In the genomic region with DNA sequence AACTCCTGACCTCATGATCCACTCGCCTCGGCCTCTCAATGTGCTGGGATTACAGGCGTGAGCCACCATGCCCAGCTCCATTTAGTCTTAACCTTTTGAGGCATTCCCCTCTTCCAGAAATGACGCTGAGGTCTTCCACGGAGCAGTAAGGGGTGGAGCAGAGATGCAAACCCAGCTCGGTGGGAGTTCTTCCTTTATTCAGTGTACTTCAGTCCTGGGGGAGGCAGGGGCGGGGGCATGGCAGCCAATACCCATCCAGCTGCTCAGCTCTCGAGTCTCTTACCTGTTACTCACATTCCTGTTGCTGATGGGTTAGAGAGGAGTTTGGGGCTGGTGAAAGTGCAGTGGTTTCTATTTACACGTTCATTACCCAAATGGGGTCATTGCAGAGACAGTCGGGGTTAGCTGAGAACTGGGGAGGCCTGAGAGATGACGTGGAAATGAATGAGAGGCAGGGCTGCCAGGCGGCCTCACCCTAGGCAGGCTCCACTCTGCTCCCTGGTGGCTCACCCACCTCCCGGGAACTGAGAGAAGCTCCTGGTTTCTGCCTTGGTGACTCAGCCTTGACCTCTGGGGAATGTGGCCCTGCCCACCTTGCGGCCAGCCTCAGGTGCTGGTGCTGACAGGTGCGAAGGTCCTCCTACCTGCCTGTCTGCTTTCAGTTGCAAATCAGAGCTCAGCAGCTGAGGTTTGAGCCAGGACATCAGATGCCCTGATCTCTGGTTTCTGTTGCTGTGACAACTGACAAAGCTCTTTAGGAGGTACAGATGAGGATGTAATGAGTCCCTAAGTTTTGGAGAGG, we compare ENCODE assay signal across 9 cellular contexts. TPM values are rescaled to one million over a fixed set of nuclear protein-coding genes. Genes with fewer than 3 reads are reported as not detected.
DNase-seq lines count a peak whose midpoint lies in the region; ATAC-seq, FAIRE-seq and TF ChIP-seq lines count a peak whose summit lies in the region.
"Had no signal": no experiment of that assay in that cellular context is flagged by ENCODE, and none has a peak within 500 bp of the region (broad histone marks: within the 10 kb centered on the region; RNA-seq: fewer than 3 reads in every experiment).

No MANE protein-coding gene starts in this region.

- peaks cover 0 to 82% (median 10%) of the 10 kb centered on the region in 11 experiments; a peak in 9 of 22 replicates for H4K20me1 ChIP-seq in BLaER1 treated with 17β-estradiol and CSF1 and Interleukin-3, amounts not matched to agents 10 nM and 100 nM

- intact Hi-C loops in lower lobe of right lung (cut with DNase I): no loop called here

- H3K9ac ChIP-seq in BLaER1 treated with 17β-estradiol and CSF1 and Interleukin-3, amounts not matched to agents 10 nM and 100 nM: peak overlapping the region in 10 of 11 experiments; percentile 8 to 71 (median 36); a peak in 15 of 22 replicates
- peak overlapping the region; percentile 34 for H3K9ac ChIP-seq in HUES6 (ENCODE audit: low read length)

- ATAC-seq in lower lobe of right lung (peak; percentile 93 to 95), GM21447 (IDR thresholded peaks at IDR 0.05; ENCODE audit: unreplicated experiment) (no peak)

- peaks cover 18 to 83% (median 36%) of the 10 kb centered on the region in 10 experiments for H3K4me1 ChIP-seq in BLaER1 treated with 17β-estradiol and CSF1 and Interleukin-3, amounts not matched to agents 10 nM and 100 nM
- H3K4me1 ChIP-seq in HUES6 (ENCODE audit: control insufficient read depth, insufficient read depth, low read length) (peaks cover 21% of the 10 kb centered on the region), lower lobe of right lung (peaks cover 41% of the 10 kb centered on the region)

- H3K9me3 ChIP-seq in BLaER1 treated with 17β-estradiol and CSF1 and Interleukin-3, amounts not matched to agents 10 nM and 100 nM (replicated peaks in 1 of 11): no peaks in the 10 kb centered on the region
- H3K9me3 ChIP-seq in HUES6 (ENCODE audit: control insufficient read depth, insufficient read depth, low read depth, low read length) (no peaks in the 10 kb centered on the region), lower lobe of right lung (no peaks in the 10 kb centered on the region)
- H3K9me3 ChIP-seq: thoracic aorta had no signal

- peak overlapping the region; percentile 44 to 94 (median 77) for H3K4me2 ChIP-seq in BLaER1 treated with 17β-estradiol and CSF1 and Interleukin-3, amounts not matched to agents 10 nM and 100 nM

- DNase-seq in bronchial epithelial cell (ENCODE audit: low read depth) (peak; percentile 94), lower lobe of right lung (peak; percentile 84), NOMO-1 (lab: John Stamatoyannopoulos, UW; ENCODE audit: unreplicated experiment in 2 of 2) (no peak), foreskin melanocyte (no peak), DMS 273 treated with DMSO at 0.1 percent for 48 hours (lab: John Stamatoyannopoulos, UW) (no peak)

- peak; percentile 97 for FAIRE-seq in bronchial epithelial cell (lab: Jason Lieb, UNC)

- H3K36me3 ChIP-seq in BLaER1 treated with 17β-estradiol and CSF1 and Interleukin-3, amounts not matched to agents 10 nM and 100 nM: peaks cover 43 to 88% (median 64%) of the 10 kb centered on the region in 11 experiments
- H3K36me3 ChIP-seq in HUES6 (ENCODE audit: control insufficient read depth, insufficient read depth, low read length): peaks cover 47% of the 10 kb centered on the region
- H3K36me3 ChIP-seq in bronchial epithelial cell (ENCODE audit: control insufficient read depth, insufficient read depth, low read length): peaks cover 23% of the 10 kb centered on the region
- H3K36me3 ChIP-seq in lower lobe of right lung: peaks cover 49% of the 10 kb centered on the region

- H3K4me3 ChIP-seq in BLaER1 treated with 17β-estradiol and CSF1 and Interleukin-3, amounts not matched to agents 10 nM and 100 nM: 0 out of 20 replicates have a peak overlapping the region, but pooled peaks of 2 of the 10 experiments have one; percentile 13 to 20
- H3K4me3 ChIP-seq in HUES6 (ENCODE audit: low read depth, low read length) (peak overlapping the region; percentile 6; the same call in 1 of the 2 replicates), bronchial epithelial cell (ENCODE audit: low read depth, low read length) (no peak overlapping the region), lower lobe of right lung (no peak overlapping the region)
- H3K4me3 ChIP-seq: thoracic aorta had no signal

- H3K27ac ChIP-seq in BLaER1 treated with 17β-estradiol and CSF1 and Interleukin-3, amounts not matched to agents 10 nM and 100 nM: peak overlapping the region; percentile 1 to 78 (median 68); a peak in 18 of 22 replicates
- H3K27ac ChIP-seq in HUES6 (ENCODE audit: low read depth, low read length): no peak overlapping the region
- H3K27ac ChIP-seq in lower lobe of right lung: peak overlapping the region; percentile 72
- H3K27ac ChIP-seq: thoracic aorta had no signal

- H3K27me3 ChIP-seq in BLaER1 treated with 17β-estradiol and CSF1 and Interleukin-3, amounts not matched to agents 10 nM and 100 nM: no peaks in the 10 kb centered on the region
- no peaks in the 10 kb centered on the region for H3K27me3 ChIP-seq in HUES6 (ENCODE audit: control insufficient read depth, insufficient read depth, low read length)
- H3K27me3 ChIP-seq in bronchial epithelial cell (ENCODE audit: control insufficient read depth, insufficient read depth, low read length): no peaks in the 10 kb centered on the region
- no peaks in the 10 kb centered on the region for H3K27me3 ChIP-seq in lower lobe of right lung (ENCODE audit: low read depth)

- TF ChIP-seq CTCF in bronchial epithelial cell (IDR thresholded peaks at IDR 0.05; ENCODE audit: insufficient read depth, low read length, severe bottlenecking) (peak; percentile 79), lower lobe of right lung (IDR thresholded peaks at IDR 0.05) (peak; percentile 32)

RNA-seq across cellular contexts. Expression of gene ST14, which starts 13.4 kb away (rescaled TPM):
- total RNA-seq in bronchial epithelial cell (79.2 and 105 TPM in 2 replicates), lower lobe of right lung (61.1 TPM)

Comparison
In these comparisons a context has a peak if more than half of its experiments do, and no peak if none do; other contexts are left out.
1. DNase-seq: peak in bronchial epithelial cell (single experiment) and lower lobe of right lung (single experiment); none in NOMO-1 (0 of 2), foreskin melanocyte (single experiment) and DMS 273 treated with DMSO at 0.1 percent for 48 hours (single experiment).